In genomic region chr10:122499012-122499411, GRCh38 we compare ENCODE assay signal across 1 cellular context.
TF ChIP-seq lines count a peak whose summit lies in the region.

No MANE protein-coding gene starts in this region.

TF ChIP-seq in GM23338, 12 proteins besides CTCF, POLR2A, EP300 and RAD21 (continued from another document):
- no peak for TF ChIP-seq JUNB (IDR thresholded peaks at IDR 0.05; ENCODE audit: unreplicated experiment)
- TF ChIP-seq, protein P1, sequence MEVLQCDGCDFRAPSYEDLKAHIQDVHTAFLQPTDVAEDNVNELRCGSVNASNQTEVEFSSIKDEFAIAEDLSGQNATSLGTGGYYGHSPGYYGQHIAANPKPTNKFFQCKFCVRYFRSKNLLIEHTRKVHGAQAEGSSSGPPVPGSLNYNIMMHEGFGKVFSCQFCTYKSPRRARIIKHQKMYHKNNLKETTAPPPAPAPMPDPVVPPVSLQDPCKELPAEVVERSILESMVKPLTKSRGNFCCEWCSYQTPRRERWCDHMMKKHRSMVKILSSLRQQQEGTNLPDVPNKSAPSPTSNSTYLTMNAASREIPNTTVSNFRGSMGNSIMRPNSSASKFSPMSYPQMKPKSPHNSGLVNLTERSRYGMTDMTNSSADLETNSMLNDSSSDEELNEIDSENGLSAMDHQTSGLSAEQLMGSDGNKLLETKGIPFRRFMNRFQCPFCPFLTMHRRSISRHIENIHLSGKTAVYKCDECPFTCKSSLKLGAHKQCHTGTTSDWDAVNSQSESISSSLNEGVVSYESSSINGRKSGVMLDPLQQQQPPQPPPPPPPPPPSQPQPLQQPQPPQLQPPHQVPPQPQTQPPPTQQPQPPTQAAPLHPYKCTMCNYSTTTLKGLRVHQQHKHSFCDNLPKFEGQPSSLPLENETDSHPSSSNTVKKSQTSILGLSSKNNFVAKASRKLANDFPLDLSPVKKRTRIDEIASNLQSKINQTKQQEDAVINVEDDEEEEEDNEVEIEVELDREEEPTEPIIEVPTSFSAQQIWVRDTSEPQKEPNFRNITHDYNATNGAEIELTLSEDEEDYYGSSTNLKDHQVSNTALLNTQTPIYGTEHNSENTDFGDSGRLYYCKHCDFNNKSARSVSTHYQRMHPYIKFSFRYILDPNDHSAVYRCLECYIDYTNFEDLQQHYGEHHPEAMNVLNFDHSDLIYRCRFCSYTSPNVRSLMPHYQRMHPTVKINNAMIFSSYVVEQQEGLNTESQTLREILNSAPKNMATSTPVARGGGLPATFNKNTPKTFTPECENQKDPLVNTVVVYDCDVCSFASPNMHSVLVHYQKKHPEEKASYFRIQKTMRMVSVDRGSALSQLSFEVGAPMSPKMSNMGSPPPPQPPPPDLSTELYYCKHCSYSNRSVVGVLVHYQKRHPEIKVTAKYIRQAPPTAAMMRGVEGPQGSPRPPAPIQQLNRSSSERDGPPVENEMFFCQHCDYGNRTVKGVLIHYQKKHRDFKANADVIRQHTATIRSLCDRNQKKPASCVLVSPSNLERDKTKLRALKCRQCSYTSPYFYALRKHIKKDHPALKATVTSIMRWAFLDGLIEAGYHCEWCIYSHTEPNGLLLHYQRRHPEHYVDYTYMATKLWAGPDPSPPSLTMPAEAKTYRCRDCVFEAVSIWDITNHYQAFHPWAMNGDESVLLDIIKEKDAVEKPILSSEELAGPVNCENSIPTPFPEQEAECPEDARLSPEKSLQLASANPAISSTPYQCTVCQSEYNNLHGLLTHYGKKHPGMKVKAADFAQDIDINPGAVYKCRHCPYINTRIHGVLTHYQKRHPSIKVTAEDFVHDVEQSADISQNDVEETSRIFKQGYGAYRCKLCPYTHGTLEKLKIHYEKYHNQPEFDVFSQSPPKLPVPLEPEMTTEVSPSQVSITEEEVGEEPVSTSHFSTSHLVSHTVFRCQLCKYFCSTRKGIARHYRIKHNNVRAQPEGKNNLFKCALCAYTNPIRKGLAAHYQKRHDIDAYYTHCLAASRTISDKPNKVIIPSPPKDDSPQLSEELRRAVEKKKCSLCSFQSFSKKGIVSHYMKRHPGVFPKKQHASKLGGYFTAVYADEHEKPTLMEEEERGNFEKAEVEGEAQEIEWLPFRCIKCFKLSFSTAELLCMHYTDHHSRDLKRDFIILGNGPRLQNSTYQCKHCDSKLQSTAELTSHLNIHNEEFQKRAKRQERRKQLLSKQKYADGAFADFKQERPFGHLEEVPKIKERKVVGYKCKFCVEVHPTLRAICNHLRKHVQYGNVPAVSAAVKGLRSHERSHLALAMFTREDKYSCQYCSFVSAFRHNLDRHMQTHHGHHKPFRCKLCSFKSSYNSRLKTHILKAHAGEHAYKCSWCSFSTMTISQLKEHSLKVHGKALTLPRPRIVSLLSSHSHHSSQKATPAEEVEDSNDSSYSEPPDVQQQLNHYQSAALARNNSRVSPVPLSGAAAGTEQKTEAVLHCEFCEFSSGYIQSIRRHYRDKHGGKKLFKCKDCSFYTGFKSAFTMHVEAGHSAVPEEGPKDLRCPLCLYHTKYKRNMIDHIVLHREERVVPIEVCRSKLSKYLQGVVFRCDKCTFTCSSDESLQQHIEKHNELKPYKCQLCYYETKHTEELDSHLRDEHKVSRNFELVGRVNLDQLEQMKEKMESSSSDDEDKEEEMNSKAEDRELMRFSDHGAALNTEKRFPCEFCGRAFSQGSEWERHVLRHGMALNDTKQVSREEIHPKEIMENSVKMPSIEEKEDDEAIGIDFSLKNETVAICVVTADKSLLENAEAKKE (CRISPR knock-in tag; IDR thresholded peaks at IDR 0.05), result no peak
